Comparison of ENCODE assay signal across 23 cellular contexts in the genomic region with DNA sequence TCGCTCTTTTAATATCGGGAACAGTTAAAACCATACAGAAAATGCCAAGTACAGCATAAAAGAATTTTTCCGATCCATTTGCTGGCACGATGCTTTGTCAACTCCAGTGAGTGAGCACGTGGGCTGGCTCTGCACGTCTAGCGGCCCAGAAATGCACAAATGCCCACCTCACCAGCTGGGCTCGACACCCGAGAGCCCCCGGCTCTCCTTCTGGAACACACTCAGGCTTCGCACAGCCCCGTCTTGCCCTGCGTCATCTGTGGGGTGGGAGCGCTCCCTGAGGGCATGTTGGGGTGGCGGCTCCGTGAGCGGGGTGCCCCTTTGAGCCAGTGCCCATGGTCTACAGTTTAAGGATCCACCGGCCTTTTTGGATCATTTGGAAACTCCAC. TPM values are rescaled to one million over a fixed set of nuclear protein-coding genes. Genes with fewer than 3 reads are reported as not detected.
"Had no signal": no experiment of that assay in that cellular context is flagged by ENCODE, and none has a peak within 500 bp of the region (broad histone marks: within the 10 kb centered on the region; RNA-seq: fewer than 3 reads in every experiment).

No MANE protein-coding gene starts in this region.

- H3K27me3 ChIP-seq: adrenal gland, cardiac muscle cell, dorsolateral prefrontal cortex, hepatocyte, upper lobe of left lung had no signal

- ATAC-seq: activated CD8-positive, alpha-beta T cell treated with anti-CD3 and anti-CD28 coated beads, Interleukin-2, amount 10 ng/mL, durations not matched to agents 7 days and 5 days; esophagus mucosa had no signal

- H3K4me1 ChIP-seq: adrenal gland, upper lobe of left lung had no signal

- H3K27me3 Mint-ChIP-seq: activated CD4-positive, alpha-beta T cell treated with anti-CD3 and anti-CD28 coated beads, Interleukin-2, amount 10 ng/mL, durations not matched to agents 24 days and 14 days had no signal

- H3K4me3 ChIP-seq: adrenal gland, cardiac muscle cell, dorsolateral prefrontal cortex, hepatocyte, upper lobe of left lung had no signal

- DNase-seq: activated CD4-positive, alpha-beta T cell treated with anti-CD3 and anti-CD28 coated beads, Interleukin-2, amount 10 ng/mL, durations not matched to agents 24 days and 14 days; activated CD4-positive, CD25-positive, alpha-beta regulatory T cell; activated CD8-positive, alpha-beta memory T cell treated with anti-CD3 and anti-CD28 coated beads, Interleukin-2, amount 50 U/mL, for 4 hours; activated CD8-positive, alpha-beta T cell treated with anti-CD3 and anti-CD28 coated beads, Interleukin-2, amount 10 ng/mL, durations not matched to agents 7 days and 5 days; activated naive CD4-positive, alpha-beta T cell; adrenal gland; stimulated activated CD4-positive, alpha-beta T cell treated with anti-CD3 and anti-CD28 coated beads, Interleukin-4, amount 100 ng/mL, for 1 hour; stimulated activated CD8-positive, alpha-beta memory T cell treated with anti-CD3 and anti-CD28 coated beads, Interleukin-4, amount 100 ng/mL, for 48 hours; stimulated activated naive CD4-positive, alpha-beta T cell treated with Interleukin-2 at 50 U/mL for 16 hours; SW 1271 had no signal

- H3K27ac ChIP-seq: adrenal gland, cardiac muscle cell, dorsolateral prefrontal cortex, hepatocyte, upper lobe of left lung had no signal

- H3K4me3 Mint-ChIP-seq: activated CD4-positive, alpha-beta T cell treated with anti-CD3 and anti-CD28 coated beads, Interleukin-2, amount 10 ng/mL, durations not matched to agents 24 days and 14 days; activated CD8-positive, alpha-beta T cell treated with anti-CD3 and anti-CD28 coated beads, Interleukin-2, amount 10 ng/mL, durations not matched to agents 7 days and 5 days had no signal

- H3K27ac Mint-ChIP-seq: activated CD4-positive, alpha-beta T cell treated with anti-CD3 and anti-CD28 coated beads, Interleukin-2, amount 10 ng/mL, durations not matched to agents 24 days and 14 days had no signal

- H3K9me3 ChIP-seq: adrenal gland, upper lobe of left lung had no signal

- H3K9me3 Mint-ChIP-seq: activated CD4-positive, alpha-beta T cell treated with anti-CD3 and anti-CD28 coated beads, Interleukin-2, amount 10 ng/mL, durations not matched to agents 24 days and 14 days had no signal

RNA-seq across cellular contexts. Expression of gene ATP4B, which starts 24.5 kb away (rescaled TPM):
- total RNA-seq: activated CD4-positive, alpha-beta T cell treated with anti-CD3 and anti-CD28 coated beads, Interleukin-2, amount 10 ng/mL, durations not matched to agents 24 days and 14 days; activated CD8-positive, alpha-beta T cell treated with anti-CD3 and anti-CD28 coated beads, Interleukin-2, amount 10 ng/mL, durations not matched to agents 7 days and 5 days; adrenal gland; cardiac muscle cell; dorsolateral prefrontal cortex; esophagus mucosa; kidney epithelial cell; liver; mesenteric fat pad; osteocyte; SK-MEL-5; temporal lobe; upper lobe of left lung had no signal
- polyA plus RNA-seq: adrenal gland, liver, neural cell had no signal

RNA-seq across cellular contexts. Expression of gene GRK1, which starts 33.5 kb away (rescaled TPM):
- total RNA-seq: esophagus mucosa, kidney epithelial cell, mesenteric fat pad, osteocyte, pulmonary artery endothelial cell, SK-MEL-5 had no signal
- polyA plus RNA-seq: hepatocyte, liver had no signal
